Comparison of ENCODE assay signal across 25 cellular contexts in the genomic region with DNA sequence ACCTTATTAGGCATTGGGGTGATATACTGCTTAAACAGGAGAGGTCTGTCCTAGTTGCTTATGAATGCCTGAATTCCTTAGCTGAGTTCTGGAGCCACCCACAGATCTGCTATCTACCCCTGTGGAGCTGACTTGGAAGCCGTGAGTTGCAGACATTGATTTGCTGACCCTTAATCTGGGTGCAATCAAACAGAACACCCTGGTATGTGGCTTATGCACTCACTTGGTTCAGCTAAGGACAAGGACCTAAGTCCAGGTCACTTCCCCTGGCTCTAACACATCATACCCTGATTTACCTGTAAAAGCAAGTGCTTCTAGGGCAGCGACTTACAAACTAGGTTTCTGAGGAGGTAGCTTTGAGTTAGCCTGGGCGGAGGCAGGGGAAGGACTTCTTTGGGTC. TPM values are rescaled to one million over a fixed set of nuclear protein-coding genes. Genes with fewer than 3 reads are reported as not detected.
A peak's percentile ranks its signal among the peaks of the same experiment; 100 is the strongest.
DNase-seq lines count a peak whose midpoint lies in the region; ATAC-seq, FAIRE-seq and TF ChIP-seq lines count a peak whose summit lies in the region.
"Had no signal": no experiment of that assay in that cellular context is flagged by ENCODE, and none has a peak within 500 bp of the region (broad histone marks: within the 10 kb centered on the region; RNA-seq: fewer than 3 reads in every experiment).

No MANE protein-coding gene starts in this region.

- no peaks in the 10 kb centered on the region for H3K36me3 ChIP-seq in WERI-Rb-1
- H3K36me3 ChIP-seq in hepatocyte (replicated peaks; ENCODE audit: insufficient read depth, low read depth) = no peaks in the 10 kb centered on the region
- no peaks in the 10 kb centered on the region for H3K36me3 ChIP-seq in small intestine (ENCODE audit: control insufficient read depth in 2 of 2, insufficient read depth in 2 of 2, low read length in 2 of 2)
- H3K36me3 ChIP-seq: BE2C; BLaER1 treated with 17β-estradiol and CSF1 and Interleukin-3, amounts not matched to agents 10 nM and 100 nM had no signal

- FAIRE-seq in small intestine (lab: Jason Lieb, UNC) (no peak), HTR-8/SVneo (lab: Jason Lieb, UNC) (no peak)
- FAIRE-seq: A549, D721Med, GM12878, H1 had no signal

- WGBS in hepatocyte (ENCODE audit: low lambda C conversion rate, missing lambda C conversion rate) = 71% methylated on average over 3 of the region's 3 CpGs
- WGBS in small intestine, 3 donors = 41 to 70% (median 43%) methylated on average over 3 of the region's 3 CpGs

- no peaks in the 10 kb centered on the region for H3K79me2 ChIP-seq in hepatocyte

- H3K9me3 ChIP-seq in WERI-Rb-1 (ENCODE audit: severe bottlenecking) (peaks cover 6% of the 10 kb centered on the region), hepatocyte (ENCODE audit: low read depth) (no peaks in the 10 kb centered on the region), small intestine (ENCODE audit: control insufficient read depth, low read depth) (no peaks in the 10 kb centered on the region)
- H3K9me3 ChIP-seq: A549, BE2C had no signal

- H3K27ac ChIP-seq in WERI-Rb-1 = no peak overlapping the region
- H3K27ac ChIP-seq in hepatocyte = no peak overlapping the region
- H3K27ac ChIP-seq in small intestine (ENCODE audit: low read depth in 1 of 2, low read length in 1 of 2) = no peak overlapping the region
- H3K27ac ChIP-seq: A549; BLaER1 treated with 17β-estradiol and CSF1 and Interleukin-3, amounts not matched to agents 10 nM and 100 nM; GM23248 had no signal

- no peak overlapping the region for H3K4me2 ChIP-seq in hepatocyte
- H3K4me2 ChIP-seq: A549; BLaER1 treated with 17β-estradiol and CSF1 and Interleukin-3, amounts not matched to agents 10 nM and 100 nM had no signal

- ATAC-seq in left lobe of liver = peak; percentile 99
- ATAC-seq in GM19328 (IDR thresholded peaks at IDR 0.05; ENCODE audit: unreplicated experiment) = no peak
- ATAC-seq in GM18867 (IDR thresholded peaks at IDR 0.05; ENCODE audit: unreplicated experiment) = no peak
- ATAC-seq: A549, GM12878, HCT116 had no signal

- no peaks in the 10 kb centered on the region for H3K4me1 ChIP-seq in hepatocyte (ENCODE audit: insufficient read depth)
- no peaks in the 10 kb centered on the region for H3K4me1 ChIP-seq in small intestine (ENCODE audit: control insufficient read depth in 2 of 2, insufficient read depth in 1 of 2, low read depth in 1 of 2, low read length in 1 of 2)
- H3K4me1 ChIP-seq: A549; BE2C; BLaER1 treated with 17β-estradiol and CSF1 and Interleukin-3, amounts not matched to agents 10 nM and 100 nM had no signal

- no peak overlapping the region for H2AFZ ChIP-seq in hepatocyte
- H2AFZ ChIP-seq: GM23248 had no signal

- H3K9me2 ChIP-seq in hepatocyte (replicated peaks; ENCODE audit: insufficient read depth) = no peaks in the 10 kb centered on the region

- no peaks in the 10 kb centered on the region for H3K27me3 ChIP-seq in WERI-Rb-1 (ENCODE audit: insufficient read depth, low read depth, severe bottlenecking)
- H3K27me3 ChIP-seq in hepatocyte = no peaks in the 10 kb centered on the region
- H3K27me3 ChIP-seq in small intestine (ENCODE audit: control insufficient read depth in 2 of 2, insufficient read depth in 2 of 2, low read length in 2 of 2) = no peaks in the 10 kb centered on the region
- H3K27me3 ChIP-seq: BLaER1 treated with 17β-estradiol and CSF1 and Interleukin-3, amounts not matched to agents 10 nM and 100 nM had no signal

- H3K4me3 ChIP-seq in WERI-Rb-1 (ENCODE audit: low read depth, low read length) = no peak overlapping the region
- no peak overlapping the region for H3K4me3 ChIP-seq in hepatocyte
- H3K4me3 ChIP-seq in small intestine (ENCODE audit: low read depth in 1 of 2, low read length in 2 of 2) = no peak overlapping the region
- H3K4me3 ChIP-seq: A549; BLaER1 treated with 17β-estradiol and CSF1 and Interleukin-3, amounts not matched to agents 10 nM and 100 nM; GM12878; GM23248 had no signal

- TF ChIP-seq CTCF in WERI-Rb-1 (IDR thresholded peaks at IDR 0.05; ENCODE audit: low read depth, low read length) = no peak
- no peak for TF ChIP-seq CTCF in hepatocyte (IDR thresholded peaks at IDR 0.05; ENCODE audit: poor library complexity)

- peak; percentile 64 for DNase-seq in WERI-Rb-1
- peak; percentile 9 for DNase-seq in hepatocyte (ENCODE audit: low spot score)
- DNase-seq in left lobe of liver (ENCODE audit: low spot score) = peak; percentile 74
- peak; percentile 79 for DNase-seq in small intestine
- no peak for DNase-seq in HTR-8/SVneo (ENCODE audit: insufficient read length, low spot score)
- DNase-seq: 8988T; ACHN; AML-193; BE2C; CD4-positive, alpha-beta T cell; CD8-positive, alpha-beta memory T cell; DMS 273 treated with DMSO at 0.1 percent for 48 hours; DMS79; EL; GDM1; GM23248; H7 had no signal

- H4K20me1 ChIP-seq in hepatocyte (ENCODE audit: insufficient read depth, poor library complexity, severe bottlenecking) = no peaks in the 10 kb centered on the region
- H4K20me1 ChIP-seq: BLaER1 treated with 17β-estradiol and CSF1 and Interleukin-3, amounts not matched to agents 10 nM and 100 nM had no signal

RNA-seq across cellular contexts. Expression of a gene that starts 41.6 kb away (rescaled TPM):
- total RNA-seq in hepatocyte (1.7 and 2.4 TPM in 2 replicates), left lobe of liver (5.3 TPM)
- polyA plus RNA-seq in hepatocyte (0.33 and 0.90 TPM in 2 replicates), small intestine (1 to 10 TPM in 2 of 3 donors, under 1 TPM in 1; 0.89 to 3.3 (median 1.9) TPM)
- total RNA-seq: H7 had no signal
- polyA plus RNA-seq: CD8-positive, alpha-beta memory T cell had no signal
